In genomic region chr18:69402219-69402989, GRCh38 we compare ENCODE assay signal across 1 cellular context.
TF ChIP-seq lines count a peak whose summit lies in the region.

No MANE protein-coding gene starts in this region.

TF ChIP-seq in H1, 55 proteins besides CTCF, POLR2A, EP300 and RAD21:
- no peak for TF ChIP-seq SRF (IDR thresholded peaks at IDR 0.05; ENCODE audit: low read depth, low read length)
- TF ChIP-seq BRCA1 (IDR thresholded peaks at IDR 0.05; ENCODE audit: low read depth, low read length): no peak
- TF ChIP-seq MAX (IDR thresholded peaks at IDR 0.05): peak; percentile 37
- TF ChIP-seq PHF8 (conservative IDR thresholded peaks at IDR 0.05; ENCODE audit: low read depth, low read length): no peak
- TF ChIP-seq RXRA (IDR thresholded peaks at IDR 0.05; ENCODE audit: insufficient read depth, low read depth, low read length): no peak
- TF ChIP-seq RFX5 (IDR thresholded peaks at IDR 0.05; ENCODE audit: borderline replicate concordance, low read depth, low read length): no peak
- peak; percentile 23 for TF ChIP-seq RNF2 (IDR thresholded peaks at IDR 0.05; ENCODE audit: borderline replicate concordance, low read depth, low read length, missing control alignments, poor library complexity, severe bottlenecking)
- no peak for TF ChIP-seq JUN (IDR thresholded peaks at IDR 0.05; ENCODE audit: low read depth, low read length)
- TF ChIP-seq RBBP5 (IDR thresholded peaks at IDR 0.05; ENCODE audit: borderline replicate concordance, low read depth, low read length): no peak
- TF ChIP-seq SUZ12 (IDR thresholded peaks at IDR 0.05; ENCODE audit: low read length): peak; percentile 86
- TF ChIP-seq TCF12 (IDR thresholded peaks at IDR 0.05; ENCODE audit: low read depth, low read length): no peak
- TF ChIP-seq EGR1 (IDR thresholded peaks at IDR 0.05; ENCODE audit: borderline replicate concordance, low read depth, low read length): no peak
- no peak for TF ChIP-seq ATF2 (IDR thresholded peaks at IDR 0.05; ENCODE audit: low read length)
- TF ChIP-seq TAF1 (IDR thresholded peaks at IDR 0.05; ENCODE audit: low read depth, low read length): no peak
- no peak for TF ChIP-seq HDAC2 (IDR thresholded peaks at IDR 0.05; ENCODE audit: borderline replicate concordance in 1 of 2, low read depth in 2 of 2, low read length in 2 of 2)
- TF ChIP-seq CHD2 (IDR thresholded peaks at IDR 0.05; ENCODE audit: low read length): no peak
- no peak for TF ChIP-seq SIRT6 (IDR thresholded peaks at IDR 0.05; ENCODE audit: low read length)
- TF ChIP-seq USF2 (IDR thresholded peaks at IDR 0.05; ENCODE audit: low read length): no peak
- TF ChIP-seq ATF3 (IDR thresholded peaks at IDR 0.05; ENCODE audit: insufficient read depth, low read depth, low read length): no peak
- TF ChIP-seq POLR2AphosphoS5 (IDR thresholded peaks at IDR 0.05; ENCODE audit: low read depth, low read length): no peak
- TF ChIP-seq, protein P1, sequence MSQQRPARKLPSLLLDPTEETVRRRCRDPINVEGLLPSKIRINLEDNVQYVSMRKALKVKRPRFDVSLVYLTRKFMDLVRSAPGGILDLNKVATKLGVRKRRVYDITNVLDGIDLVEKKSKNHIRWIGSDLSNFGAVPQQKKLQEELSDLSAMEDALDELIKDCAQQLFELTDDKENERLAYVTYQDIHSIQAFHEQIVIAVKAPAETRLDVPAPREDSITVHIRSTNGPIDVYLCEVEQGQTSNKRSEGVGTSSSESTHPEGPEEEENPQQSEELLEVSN (IDR thresholded peaks at IDR 0.05): no peak
- peak; percentile 86 for TF ChIP-seq EZH2 (IDR thresholded peaks at IDR 0.05; ENCODE audit: low read depth, low read length, severe bottlenecking)
- no peak for TF ChIP-seq SIX5 (IDR thresholded peaks at IDR 0.05; ENCODE audit: low read depth, low read length)
- no peak for TF ChIP-seq KDM5A (IDR thresholded peaks at IDR 0.05; ENCODE audit: low read length)
- no peak for TF ChIP-seq GTF2F1 (IDR thresholded peaks at IDR 0.05; ENCODE audit: borderline replicate concordance, low read depth, low read length)
- TF ChIP-seq SIN3A (conservative IDR thresholded peaks at IDR 0.05 in 1 of 2, IDR thresholded peaks at IDR 0.05 in 1 of 2; ENCODE audit: low read depth in 1 of 2, low read length in 2 of 2): 0 out of 4 replicates have a peak, but pooled peaks of 1 of the 2 experiments have one; percentile 38
- no peak for TF ChIP-seq KDM4A (IDR thresholded peaks at IDR 0.05; ENCODE audit: low read depth, low read length, severe bottlenecking)
- no peak for TF ChIP-seq ZNF274 (IDR thresholded peaks at IDR 0.05; ENCODE audit: borderline replicate concordance, extremely low read depth, low read length)
- no peak for TF ChIP-seq KDM1A (IDR thresholded peaks at IDR 0.05; ENCODE audit: borderline replicate concordance, low read length)
- no peak for TF ChIP-seq JUND (IDR thresholded peaks at IDR 0.05; ENCODE audit: low read length)
- no peak for TF ChIP-seq CEBPB (IDR thresholded peaks at IDR 0.05; ENCODE audit: low read depth, low read length)
- TF ChIP-seq CHD1 (IDR thresholded peaks at IDR 0.05; ENCODE audit: low read depth, low read length): no peak
- TF ChIP-seq SAP30 (IDR thresholded peaks at IDR 0.05; ENCODE audit: insufficient read depth, insufficient replicate concordance, low read length): peak; percentile 17
- TF ChIP-seq TBP (IDR thresholded peaks at IDR 0.05; ENCODE audit: low read depth, low read length): no peak
- TF ChIP-seq SP2 (IDR thresholded peaks at IDR 0.05; ENCODE audit: low read length): no peak
- TF ChIP-seq GABPA (IDR thresholded peaks at IDR 0.05; ENCODE audit: borderline replicate concordance, insufficient read depth, low read length): no peak
- TF ChIP-seq BACH1 (IDR thresholded peaks at IDR 0.05; ENCODE audit: low read length): no peak
- TF ChIP-seq BCL11A (IDR thresholded peaks at IDR 0.05; ENCODE audit: low read depth in 2 of 2, low read length in 2 of 2): no peak
- TF ChIP-seq MAFK (IDR thresholded peaks at IDR 0.05; ENCODE audit: low read depth, low read length): no peak
